In the genomic region with DNA sequence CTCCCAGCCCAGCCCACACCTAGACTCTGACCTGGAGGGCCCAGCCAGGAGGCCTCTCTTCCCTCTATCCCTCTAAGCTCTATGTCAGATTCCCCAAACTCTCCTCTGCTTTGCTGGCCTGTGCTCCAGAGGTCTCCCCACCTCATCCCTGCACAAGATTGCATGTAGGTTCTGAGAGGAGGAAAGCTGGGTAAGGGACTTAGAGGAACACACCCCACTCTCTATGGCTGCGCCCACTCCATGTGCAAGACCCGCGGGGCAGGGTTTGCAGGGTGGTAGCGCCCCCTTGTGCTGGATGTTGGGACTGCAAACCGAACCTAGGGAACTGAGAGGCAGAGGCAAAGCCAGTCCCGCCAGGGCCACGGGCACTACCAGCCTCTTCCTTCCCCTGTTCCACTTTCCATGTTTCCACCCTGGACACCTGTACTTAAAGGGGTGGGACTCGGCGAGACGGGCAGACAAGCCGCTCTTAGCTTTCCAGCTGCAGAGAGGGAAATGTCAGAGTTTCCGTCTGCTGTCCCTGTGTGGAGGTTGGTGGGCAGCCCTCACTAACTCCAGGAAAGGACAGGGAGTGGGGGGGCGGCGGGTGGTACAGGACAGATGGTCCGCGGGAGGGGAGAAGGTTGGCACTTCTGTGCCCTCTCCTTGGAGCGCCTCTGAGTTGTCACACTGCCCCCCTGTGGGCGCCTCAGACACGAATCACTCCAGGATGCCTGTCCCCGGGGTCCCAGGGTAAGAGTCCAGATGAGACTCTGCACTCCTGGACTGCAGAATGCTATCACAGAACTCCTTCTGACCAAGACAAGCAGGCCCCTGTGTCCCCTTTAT, we compare ENCODE assay signal across 8 cellular contexts. TPM values are rescaled to one million over a fixed set of nuclear protein-coding genes. Genes with fewer than 3 reads are reported as not detected.
DNase-seq lines count a peak whose midpoint lies in the region; ATAC-seq and TF ChIP-seq lines count a peak whose summit lies in the region.

No MANE protein-coding gene starts in this region.

- H3K27ac Mint-ChIP-seq in CD4-positive, alpha-beta memory T cell, result peak overlapping the region; percentile 52 to 83 (median 75)
- H3K27ac Mint-ChIP-seq in natural killer cell, result peak overlapping the region in 1 of 2 donors; percentile 78
- H3K27ac Mint-ChIP-seq in stimulated activated effector memory CD8-positive, alpha-beta T cell treated with anti-CD3 and anti-CD28 coated beads, Interleukin-12 subunit alpha, Interleukin-12 subunit beta, amount 100 ng/mL, for 72 hours, result peak overlapping the region; percentile 92

- H3K36me3 Mint-ChIP-seq in CD4-positive, alpha-beta memory T cell, result no peaks in the 10 kb centered on the region
- H3K36me3 Mint-ChIP-seq in natural killer cell, result no peaks in the 10 kb centered on the region
- H3K36me3 Mint-ChIP-seq in stimulated activated effector memory CD8-positive, alpha-beta T cell treated with anti-CD3 and anti-CD28 coated beads, Interleukin-12 subunit alpha, Interleukin-12 subunit beta, amount 100 ng/mL, for 72 hours, result peaks cover 4% of the 10 kb centered on the region

- CTCF ChIA-PET in CD4-positive, alpha-beta memory T cell (lab: Charles Lee; ENCODE audit: partially characterized antibody), result interaction anchor here (0.6 to 19.6 kb wide), 46 partner anchors 9 to 1013 kb away, joined by 3 to 403 read pairs (median 4); a partner anchor contains a TSS

- peak overlapping the region; percentile 34 for H3K27ac ChIP-seq in CD4-positive, alpha-beta memory T cell (ENCODE audit: low read depth, low read length)

- peaks cover 0 to 2% (median 0%) of the 10 kb centered on the region in 8 donors for H3K9me3 Mint-ChIP-seq in CD4-positive, alpha-beta memory T cell
- no peaks in the 10 kb centered on the region for H3K9me3 Mint-ChIP-seq in natural killer cell
- H3K9me3 Mint-ChIP-seq in stimulated activated effector memory CD8-positive, alpha-beta T cell treated with anti-CD3 and anti-CD28 coated beads, Interleukin-12 subunit alpha, Interleukin-12 subunit beta, amount 100 ng/mL, for 72 hours, result no peaks in the 10 kb centered on the region

- H3K4me1 Mint-ChIP-seq in CD4-positive, alpha-beta memory T cell, result peaks cover 6 to 20% (median 13%) of the 10 kb centered on the region in 4 donors
- peaks cover 4 to 9% of the 10 kb centered on the region in 2 donors for H3K4me1 Mint-ChIP-seq in natural killer cell
- peaks cover 30% of the 10 kb centered on the region for H3K4me1 Mint-ChIP-seq in stimulated activated effector memory CD8-positive, alpha-beta T cell treated with anti-CD3 and anti-CD28 coated beads, Interleukin-12 subunit alpha, Interleukin-12 subunit beta, amount 100 ng/mL, for 72 hours

- peaks cover 5 to 9% of the 10 kb centered on the region in 2 donors for H3K27me3 Mint-ChIP-seq in CD4-positive, alpha-beta memory T cell
- peaks cover 24 to 29% of the 10 kb centered on the region in 2 donors for H3K27me3 Mint-ChIP-seq in natural killer cell (ENCODE audit: low read depth in 2 of 2)

- POLR2A ChIA-PET in CD4-positive, alpha-beta memory T cell (lab: Charles Lee; ENCODE audit: partially characterized antibody), result interaction anchor here (0.9 to 4.1 kb wide), 10 partner anchors 18 to 297 kb away, joined by 3 to 20 read pairs (median 7); a partner anchor contains a TSS

- ATAC-seq in GM21360 (IDR thresholded peaks at IDR 0.05; ENCODE audit: unreplicated experiment), result peak; percentile 77
- ATAC-seq in natural killer cell, result peak; percentile 93 to 95 (median 94)
- peak; percentile 84 for ATAC-seq in stimulated activated effector memory CD8-positive, alpha-beta T cell treated with anti-CD3 and anti-CD28 coated beads, Interleukin-12 subunit alpha, Interleukin-12 subunit beta, amount 100 ng/mL, for 72 hours

- H3K4me1 ChIP-seq in CD4-positive, alpha-beta memory T cell (ENCODE audit: insufficient read depth, low read length), result peaks cover 13% of the 10 kb centered on the region

- intact Hi-C loops in CD4-positive, alpha-beta memory T cell (cut with micrococcal nuclease), result loop anchor here (1.0 to 5.0 kb wide), 7 partner anchors 19 to 1012 kb away; no protein-coding TSS in a partner anchor
- intact Hi-C loops in natural killer cell (cut with micrococcal nuclease), result loop anchor here (1.0 to 10.0 kb wide), 6 partner anchors 30 to 538 kb away; no protein-coding TSS in a partner anchor

- H3K27me3 ChIP-seq in CD4-positive, alpha-beta memory T cell (ENCODE audit: insufficient read depth, low read length), result no peaks in the 10 kb centered on the region

- DNase-seq in CD4-positive, alpha-beta memory T cell, result peak; percentile 81 to 86 (median 83)
- peak; percentile 77 for DNase-seq in Jurkat, Clone E6-1 (ENCODE audit: low read depth, low spot score)
- DNase-seq in RKO (ENCODE audit: low spot score), result peak; percentile 74
- peak; percentile 86 to 92 for DNase-seq in activated T-helper 1 cell treated with anti-CD3 and anti-CD28 coated beads, Interleukin-2, amount 50 U/mL, for 16 hours (ENCODE audit: low read depth in 1 of 2, low spot score in 1 of 2)
- DNase-seq in fibroblast of mammary gland (ENCODE audit: low read depth), result peak; percentile 86
- peak; percentile 89 for DNase-seq in natural killer cell
- DNase-seq in stimulated activated effector memory CD8-positive, alpha-beta T cell treated with anti-CD3 and anti-CD28 coated beads, Interleukin-12 subunit alpha, Interleukin-12 subunit beta, amount 100 ng/mL, for 72 hours (ENCODE audit: low spot score in 2 of 2), result peak; percentile 99

- no peaks in the 10 kb centered on the region for H3K9me3 ChIP-seq in CD4-positive, alpha-beta memory T cell (ENCODE audit: control insufficient read depth in 1 of 2, low read length in 2 of 2)

- H3K4me3 Mint-ChIP-seq in CD4-positive, alpha-beta memory T cell, result peak overlapping the region; percentile 84 to 89 (median 86)
- H3K4me3 Mint-ChIP-seq in natural killer cell, result peak overlapping the region; percentile 75
- H3K4me3 Mint-ChIP-seq in stimulated activated effector memory CD8-positive, alpha-beta T cell treated with anti-CD3 and anti-CD28 coated beads, Interleukin-12 subunit alpha, Interleukin-12 subunit beta, amount 100 ng/mL, for 72 hours, result peak overlapping the region; percentile 77

- H3K4me3 ChIP-seq in CD4-positive, alpha-beta memory T cell (ENCODE audit: low read length in 2 of 2), result peak overlapping the region; percentile 72 to 77
- peak overlapping the region; percentile 58 for H3K4me3 ChIP-seq in Jurkat, Clone E6-1 (ENCODE audit: low read length)
- H3K4me3 ChIP-seq in fibroblast of mammary gland (ENCODE audit: control insufficient read depth, low read depth, low read length), result peak overlapping the region; percentile 50

- peak; percentile 92 for TF ChIP-seq CTCF in fibroblast of mammary gland (conservative IDR thresholded peaks at IDR 0.05; ENCODE audit: control insufficient read depth, insufficient read depth, low read depth, low read length)
- TF ChIP-seq CTCF in natural killer cell (IDR thresholded peaks at IDR 0.05), result peak; percentile 97

- H3K36me3 ChIP-seq in CD4-positive, alpha-beta memory T cell (ENCODE audit: insufficient read depth, low read length), result no peaks in the 10 kb centered on the region

RNA-seq across cellular contexts. Expression of a gene that starts 16.8 kb away (rescaled TPM):
- total RNA-seq in CD4-positive, alpha-beta memory T cell, result 1 to 10 TPM; 3.0 to 3.8 TPM
- polyA plus RNA-seq in CD4-positive, alpha-beta memory T cell, result not detected
- 1.6 TPM for polyA plus RNA-seq in Jurkat, Clone E6-1 (2012; ENCODE audit: insufficient read depth, insufficient read length)
- 1 to 10 TPM; 1.2 to 1.7 (median 1.4) TPM for total RNA-seq in natural killer cell

RNA-seq across cellular contexts. Expression of a gene that starts 18.4 kb away (rescaled TPM):
- 10 to 100 TPM; 93.1 to 98.1 TPM for total RNA-seq in CD4-positive, alpha-beta memory T cell
- polyA plus RNA-seq in CD4-positive, alpha-beta memory T cell, result 100 to 1,000 TPM in 1 of 2 donors, 10 to 100 TPM in 1; 92.0 to 118 TPM
- 15.2 TPM for polyA plus RNA-seq in Jurkat, Clone E6-1 (2012; ENCODE audit: insufficient read depth, insufficient read length)
- 100 to 1,000 TPM in 2 of 3 donors, 10 to 100 TPM in 1; 97.8 to 118 (median 102) TPM for total RNA-seq in natural killer cell

RNA-seq across cellular contexts. Expression of a gene that starts 23.5 kb away (rescaled TPM):
- total RNA-seq in CD4-positive, alpha-beta memory T cell, result 10 to 100 TPM; 58.0 to 68.3 TPM
- polyA plus RNA-seq in CD4-positive, alpha-beta memory T cell, result 100 to 1,000 TPM in 1 of 2 donors, 10 to 100 TPM in 1; 97.4 to 164 TPM
- 384 TPM for polyA plus RNA-seq in Jurkat, Clone E6-1 (2012; ENCODE audit: insufficient read depth, insufficient read length)
- 10 to 100 TPM; 40.5 to 42.0 (median 41.6) TPM for total RNA-seq in natural killer cell

RNA-seq across cellular contexts. Expression of a gene that starts 29.9 kb away (rescaled TPM):
- total RNA-seq in CD4-positive, alpha-beta memory T cell, result 1 to 10 TPM; 4.4 to 4.6 TPM
- polyA plus RNA-seq in CD4-positive, alpha-beta memory T cell, result 1 to 10 TPM in 1 of 2 donors, under 1 TPM in 1; 0.55 to 1.5 TPM
- polyA plus RNA-seq in Jurkat, Clone E6-1 (2012; ENCODE audit: insufficient read depth, insufficient read length), result not detected
- 1 to 10 TPM; 4.0 to 8.1 (median 7.9) TPM for total RNA-seq in natural killer cell

RNA-seq across cellular contexts. Expression of a gene that starts 37.9 kb away (rescaled TPM):
- total RNA-seq in CD4-positive, alpha-beta memory T cell, result 1 to 10 TPM in 1 of 2 experiments, under 1 TPM in 1; 0.70 to 1.5 TPM
- under 1 TPM; 0.21 to 0.75 TPM for polyA plus RNA-seq in CD4-positive, alpha-beta memory T cell
- polyA plus RNA-seq in Jurkat, Clone E6-1 (2012; ENCODE audit: insufficient read depth, insufficient read length), result 2.6 TPM
- total RNA-seq in natural killer cell, result 10 to 100 TPM in 1 of 3 donors, 1 to 10 TPM in 2; 4.3 to 16.8 (median 9.6) TPM

Comparison
In these comparisons a context has a peak if more than half of its experiments do, and no peak if none do; other contexts are left out.
1. Peak in every context shown above with its lines: DNase-seq, ATAC-seq, H3K4me3 ChIP-seq and H3K27ac ChIP-seq.